In genomic region chr9:101485873-101486692, GRCh38 we compare ENCODE assay signal across 8 cellular contexts.
DNase-seq lines count a peak whose midpoint lies in the region; ATAC-seq and TF ChIP-seq lines count a peak whose summit lies in the region.

No MANE protein-coding gene starts in this region.

- in situ Hi-C loops in brain microvascular endothelial cell (cut with HindIII; ENCODE audit: low pct_ligation_motif_present, low sequenced_read_pairs), result no loop called here

- ATAC-seq in stimulated activated effector memory CD8-positive, alpha-beta T cell treated with anti-CD3 and anti-CD28 coated beads, Interleukin-12 subunit alpha, Interleukin-12 subunit beta, amount 100 ng/mL, for 72 hours, result peak; percentile 27
- ATAC-seq in HG03571 (IDR thresholded peaks at IDR 0.05; ENCODE audit: unreplicated experiment), result no peak

- H3K9me3 Mint-ChIP-seq in stimulated activated effector memory CD8-positive, alpha-beta T cell treated with anti-CD3 and anti-CD28 coated beads, Interleukin-12 subunit alpha, Interleukin-12 subunit beta, amount 100 ng/mL, for 72 hours, result no peaks in the 10 kb centered on the region

- H3K4me3 Mint-ChIP-seq in stimulated activated effector memory CD8-positive, alpha-beta T cell treated with anti-CD3 and anti-CD28 coated beads, Interleukin-12 subunit alpha, Interleukin-12 subunit beta, amount 100 ng/mL, for 72 hours, result peak overlapping the region; percentile 24

- no peaks in the 10 kb centered on the region for H3K4me1 Mint-ChIP-seq in stimulated activated effector memory CD8-positive, alpha-beta T cell treated with anti-CD3 and anti-CD28 coated beads, Interleukin-12 subunit alpha, Interleukin-12 subunit beta, amount 100 ng/mL, for 72 hours

- DNase-seq in C1 segment of cervical spinal cord (lab: John Stamatoyannopoulos, UW) (peak in 8 of 14 donors; percentile 24 to 66 (median 49)), NCI-H1930 (lab: John Stamatoyannopoulos, UW) (peak; percentile 39 to 63), brain microvascular endothelial cell (no peak), iPS-NIHi7 (ENCODE audit: extremely low spot score) (peak; percentile 48), NCI-H187 treated with DMSO at 0.1 percent for 48 hours (lab: John Stamatoyannopoulos, UW) (no peak), RPMI8226 (no peak)
- no peak for DNase-seq in stimulated activated effector memory CD8-positive, alpha-beta T cell treated with anti-CD3 and anti-CD28 coated beads, Interleukin-12 subunit alpha, Interleukin-12 subunit beta, amount 100 ng/mL, for 72 hours (ENCODE audit: low spot score in 2 of 2)

- H3K27ac Mint-ChIP-seq in stimulated activated effector memory CD8-positive, alpha-beta T cell treated with anti-CD3 and anti-CD28 coated beads, Interleukin-12 subunit alpha, Interleukin-12 subunit beta, amount 100 ng/mL, for 72 hours, result no peak overlapping the region

- H3K27ac ChIP-seq in brain microvascular endothelial cell, result no peak overlapping the region

- peak overlapping the region; percentile 75 for H3K4me3 ChIP-seq in brain microvascular endothelial cell (ENCODE audit: low read depth, low read length)

- no peak for TF ChIP-seq CTCF in brain microvascular endothelial cell (IDR thresholded peaks at IDR 0.05; ENCODE audit: low read depth, low read length, missing control alignments)

- H3K36me3 ChIP-seq in brain microvascular endothelial cell (replicated peaks), result no peaks in the 10 kb centered on the region

- H3K27me3 ChIP-seq in brain microvascular endothelial cell (replicated peaks), result no peaks in the 10 kb centered on the region

- no peaks in the 10 kb centered on the region for H3K36me3 Mint-ChIP-seq in stimulated activated effector memory CD8-positive, alpha-beta T cell treated with anti-CD3 and anti-CD28 coated beads, Interleukin-12 subunit alpha, Interleukin-12 subunit beta, amount 100 ng/mL, for 72 hours

Comparison
In these comparisons a context has a peak if more than half of its experiments do, and no peak if none do; other contexts are left out.
1. DNase-seq: peak in C1 segment of cervical spinal cord (8 of 14), NCI-H1930 (2 of 2) and iPS-NIHi7 (single experiment); none in brain microvascular endothelial cell (single experiment), stimulated activated effector memory CD8-positive, alpha-beta T cell treated with anti-CD3 and anti-CD28 coated beads, Interleukin-12 subunit alpha, Interleukin-12 subunit beta, amount 100 ng/mL, for 72 hours (0 of 2), NCI-H187 treated with DMSO at 0.1 percent for 48 hours (single experiment) and RPMI8226 (single experiment).